3 cellular contexts compared by ENCODE assay signal in genomic region chr10:110312206-110312605, GRCh38.
TF ChIP-seq lines count a peak whose summit lies in the region.

No MANE protein-coding gene starts in this region.

TF ChIP-seq in A549, 52 proteins besides CTCF, POLR2A, EP300 and RAD21:
- TF ChIP-seq PBX3 (IDR thresholded peaks at IDR 0.05) (no peak), SMC3 (IDR thresholded peaks at IDR 0.05) (no peak), USF2 (IDR thresholded peaks at IDR 0.05) (no peak), HDAC2 (IDR thresholded peaks at IDR 0.05) (no peak), ZSCAN20 (CRISPR knock-in tag; IDR thresholded peaks at IDR 0.05) (no peak), HOXB13 (CRISPR knock-in tag; IDR thresholded peaks at IDR 0.05; ENCODE audit: low read depth) (no peak)

TF ChIP-seq in HCT116, 20 proteins besides CTCF, POLR2A, EP300 and RAD21:
- TF ChIP-seq ELF1 (IDR thresholded peaks at IDR 0.05; ENCODE audit: borderline replicate concordance, low read depth) (no peak), CEBPB (IDR thresholded peaks at IDR 0.05; ENCODE audit: low read depth) (no peak), ZFX (IDR thresholded peaks at IDR 0.05) (no peak), FOSL1 (IDR thresholded peaks at IDR 0.05; ENCODE audit: low read depth) (no peak), JUND (IDR thresholded peaks at IDR 0.05) (no peak), ZBTB33 (IDR thresholded peaks at IDR 0.05; ENCODE audit: extremely low read depth, insufficient replicate concordance, low read length) (no peak), TCF7L2 (IDR thresholded peaks at IDR 0.05; ENCODE audit: borderline replicate concordance, extremely low read depth, insufficient read depth, insufficient read length) (no peak), EZH2 (IDR thresholded peaks at IDR 0.05) (no peak), YY1 (IDR thresholded peaks at IDR 0.05; ENCODE audit: extremely low read depth, insufficient replicate concordance, low read depth, low read length) (no peak), ATF3 (IDR thresholded peaks at IDR 0.05) (no peak), ZNF274 (IDR thresholded peaks at IDR 0.05; ENCODE audit: low read depth, low read length) (no peak), SP1 (IDR thresholded peaks at IDR 0.05; ENCODE audit: low read depth) (no peak), EZH2phosphoT487 (IDR thresholded peaks at IDR 0.05; ENCODE audit: borderline replicate concordance) (no peak), CBX3 (IDR thresholded peaks at IDR 0.05; ENCODE audit: low read depth) (no peak)
- TF ChIP-seq, protein P1, sequence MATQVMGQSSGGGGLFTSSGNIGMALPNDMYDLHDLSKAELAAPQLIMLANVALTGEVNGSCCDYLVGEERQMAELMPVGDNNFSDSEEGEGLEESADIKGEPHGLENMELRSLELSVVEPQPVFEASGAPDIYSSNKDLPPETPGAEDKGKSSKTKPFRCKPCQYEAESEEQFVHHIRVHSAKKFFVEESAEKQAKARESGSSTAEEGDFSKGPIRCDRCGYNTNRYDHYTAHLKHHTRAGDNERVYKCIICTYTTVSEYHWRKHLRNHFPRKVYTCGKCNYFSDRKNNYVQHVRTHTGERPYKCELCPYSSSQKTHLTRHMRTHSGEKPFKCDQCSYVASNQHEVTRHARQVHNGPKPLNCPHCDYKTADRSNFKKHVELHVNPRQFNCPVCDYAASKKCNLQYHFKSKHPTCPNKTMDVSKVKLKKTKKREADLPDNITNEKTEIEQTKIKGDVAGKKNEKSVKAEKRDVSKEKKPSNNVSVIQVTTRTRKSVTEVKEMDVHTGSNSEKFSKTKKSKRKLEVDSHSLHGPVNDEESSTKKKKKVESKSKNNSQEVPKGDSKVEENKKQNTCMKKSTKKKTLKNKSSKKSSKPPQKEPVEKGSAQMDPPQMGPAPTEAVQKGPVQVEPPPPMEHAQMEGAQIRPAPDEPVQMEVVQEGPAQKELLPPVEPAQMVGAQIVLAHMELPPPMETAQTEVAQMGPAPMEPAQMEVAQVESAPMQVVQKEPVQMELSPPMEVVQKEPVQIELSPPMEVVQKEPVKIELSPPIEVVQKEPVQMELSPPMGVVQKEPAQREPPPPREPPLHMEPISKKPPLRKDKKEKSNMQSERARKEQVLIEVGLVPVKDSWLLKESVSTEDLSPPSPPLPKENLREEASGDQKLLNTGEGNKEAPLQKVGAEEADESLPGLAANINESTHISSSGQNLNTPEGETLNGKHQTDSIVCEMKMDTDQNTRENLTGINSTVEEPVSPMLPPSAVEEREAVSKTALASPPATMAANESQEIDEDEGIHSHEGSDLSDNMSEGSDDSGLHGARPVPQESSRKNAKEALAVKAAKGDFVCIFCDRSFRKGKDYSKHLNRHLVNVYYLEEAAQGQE (IDR thresholded peaks at IDR 0.05; ENCODE audit: low read depth) = no peak

TF ChIP-seq in H1, 55 proteins besides CTCF, POLR2A, EP300 and RAD21:
- TF ChIP-seq PHF8 (conservative IDR thresholded peaks at IDR 0.05; ENCODE audit: low read depth, low read length) (no peak), JUN (IDR thresholded peaks at IDR 0.05; ENCODE audit: low read depth, low read length) (no peak)
TF ChIP-seq in H1: peak in this region for 0.
